12 cellular contexts compared by ENCODE assay signal in the genomic region with DNA sequence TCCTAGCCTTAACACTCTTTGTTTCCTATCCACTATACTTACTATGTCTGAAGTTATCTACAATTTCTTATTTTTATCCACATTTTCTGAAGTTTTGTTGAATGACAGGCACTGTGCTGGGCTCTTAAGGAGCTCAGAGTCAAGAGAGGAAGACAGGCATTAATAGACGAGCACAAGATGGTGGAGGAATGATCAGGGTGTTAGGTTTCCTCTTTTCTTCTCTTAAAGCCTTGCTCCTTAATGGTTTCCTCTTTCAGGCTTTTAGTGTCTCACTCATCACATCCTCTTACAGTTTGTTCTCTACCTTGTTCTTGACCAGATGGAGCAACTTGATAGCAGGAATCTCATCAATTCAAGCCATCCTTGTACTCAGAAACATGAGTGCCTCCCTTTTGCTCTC. TPM values are rescaled to one million over a fixed set of nuclear protein-coding genes. Genes with fewer than 3 reads are reported as not detected.
DNase-seq lines count a peak whose midpoint lies in the region; ATAC-seq and TF ChIP-seq lines count a peak whose summit lies in the region.
"Had no signal": no experiment of that assay in that cellular context is flagged by ENCODE, and none has a peak within 500 bp of the region (broad histone marks: within the 10 kb centered on the region; RNA-seq: fewer than 3 reads in every experiment).

No MANE protein-coding gene starts in this region.

- no peak for ATAC-seq in activated CD8-positive, alpha-beta memory T cell treated with anti-CD3 and anti-CD28 coated beads, Interleukin-2, amount 10 ng/mL, durations not matched to agents 7 days and 5 days

- H3K4me1 ChIP-seq in neutrophil (ENCODE audit: control insufficient read depth in 1 of 2, insufficient read depth in 1 of 2, low read depth in 1 of 2, low read length in 1 of 2) = peaks cover 11 to 26% of the 10 kb centered on the region in 2 experiments
- H3K4me1 ChIP-seq: parathyroid adenoma had no signal

- peak overlapping the region; percentile 80 for H3K27ac ChIP-seq in neutrophil
- H3K27ac ChIP-seq: parathyroid adenoma had no signal

- H3K4me1 Mint-ChIP-seq in activated CD8-positive, alpha-beta memory T cell treated with anti-CD3 and anti-CD28 coated beads, Interleukin-2, amount 10 ng/mL, durations not matched to agents 7 days and 5 days = peaks cover 58% of the 10 kb centered on the region
- H3K4me1 Mint-ChIP-seq in activated CD4-positive, alpha-beta memory T cell treated with anti-CD3 and anti-CD28 coated beads, Interleukin-2, amount 10 ng/mL, durations not matched to agents 7 days and 5 days = peaks cover 63% of the 10 kb centered on the region

- POLR2A ChIA-PET in activated CD4-positive, alpha-beta memory T cell treated with anti-CD3 and anti-CD28 coated beads, Interleukin-2, amount 10 ng/mL, durations not matched to agents 7 days and 5 days (lab: Charles Lee) = interaction anchor here (0.8 to 7.8 kb wide), 9 partner anchors 9 to 366 kb away, joined by 3 to 251 read pairs (median 6); a partner anchor contains a TSS

- H3K27ac Mint-ChIP-seq in activated CD8-positive, alpha-beta memory T cell treated with anti-CD3 and anti-CD28 coated beads, Interleukin-2, amount 10 ng/mL, durations not matched to agents 7 days and 5 days = peak overlapping the region; percentile 100
- H3K27ac Mint-ChIP-seq in activated CD4-positive, alpha-beta memory T cell treated with anti-CD3 and anti-CD28 coated beads, Interleukin-2, amount 10 ng/mL, durations not matched to agents 7 days and 5 days = peak overlapping the region; percentile 85
- H3K27ac Mint-ChIP-seq: H9 had no signal

- DNase-seq in activated CD8-positive, alpha-beta memory T cell treated with anti-CD3 and anti-CD28 coated beads, Interleukin-2, amount 10 ng/mL, durations not matched to agents 7 days and 5 days = no peak
- no peak for DNase-seq in activated CD8-positive, alpha-beta memory T cell treated with anti-CD3 and anti-CD28 coated beads, Interleukin-2, amount 50 U/mL, for 48 hours
- DNase-seq in NCI-H187 treated with DMSO at 0.1 percent for 48 hours (lab: John Stamatoyannopoulos, UW) = peak; percentile 70
- DNase-seq in activated CD4-positive, alpha-beta memory T cell treated with anti-CD3 and anti-CD28 coated beads, Interleukin-2, amount 10 ng/mL, durations not matched to agents 7 days and 5 days = no peak
- DNase-seq in NK-92 (lab: John Stamatoyannopoulos, UW; ENCODE audit: unreplicated experiment) = no peak
- DNase-seq in head of caudate nucleus = no peak
- DNase-seq in DMS153 (lab: John Stamatoyannopoulos, UW) = no peak
- DNase-seq: Calu3, H9, midbrain had no signal

- intact Hi-C loops in head of caudate nucleus (cut with DNase I) = no loop called here

- TF ChIP-seq CTCF in neutrophil (IDR thresholded peaks at IDR 0.05) = no peak

- no peaks in the 10 kb centered on the region for H3K27me3 ChIP-seq in neutrophil

- H3K9me3 ChIP-seq in neutrophil = no peaks in the 10 kb centered on the region

- CTCF ChIA-PET in activated CD8-positive, alpha-beta memory T cell treated with anti-CD3 and anti-CD28 coated beads, Interleukin-2, amount 10 ng/mL, durations not matched to agents 7 days and 5 days (lab: Charles Lee) = interaction anchor here (1.4 to 7.0 kb wide), 4 partner anchors 10 to 58 kb away, joined by 5 to 112 read pairs (median 33); a partner anchor contains a TSS
- CTCF ChIA-PET in activated CD4-positive, alpha-beta memory T cell treated with anti-CD3 and anti-CD28 coated beads, Interleukin-2, amount 10 ng/mL, durations not matched to agents 7 days and 5 days (lab: Charles Lee) = interaction anchor here (0.6 to 7.5 kb wide), 5 partner anchors 9 to 1107 kb away, joined by 3 to 79 read pairs (median 4); a partner anchor contains a TSS

- peaks cover 43% of the 10 kb centered on the region for H3K36me3 Mint-ChIP-seq in activated CD8-positive, alpha-beta memory T cell treated with anti-CD3 and anti-CD28 coated beads, Interleukin-2, amount 10 ng/mL, durations not matched to agents 7 days and 5 days
- peaks cover 45% of the 10 kb centered on the region for H3K36me3 Mint-ChIP-seq in activated CD4-positive, alpha-beta memory T cell treated with anti-CD3 and anti-CD28 coated beads, Interleukin-2, amount 10 ng/mL, durations not matched to agents 7 days and 5 days (ENCODE audit: low read depth)

- no peaks in the 10 kb centered on the region for H3K27me3 Mint-ChIP-seq in activated CD8-positive, alpha-beta memory T cell treated with anti-CD3 and anti-CD28 coated beads, Interleukin-2, amount 10 ng/mL, durations not matched to agents 7 days and 5 days
- no peaks in the 10 kb centered on the region for H3K27me3 Mint-ChIP-seq in activated CD4-positive, alpha-beta memory T cell treated with anti-CD3 and anti-CD28 coated beads, Interleukin-2, amount 10 ng/mL, durations not matched to agents 7 days and 5 days

- H3K4me3 Mint-ChIP-seq in activated CD8-positive, alpha-beta memory T cell treated with anti-CD3 and anti-CD28 coated beads, Interleukin-2, amount 10 ng/mL, durations not matched to agents 7 days and 5 days = peak overlapping the region; percentile 49
- H3K4me3 Mint-ChIP-seq in activated CD4-positive, alpha-beta memory T cell treated with anti-CD3 and anti-CD28 coated beads, Interleukin-2, amount 10 ng/mL, durations not matched to agents 7 days and 5 days = peak overlapping the region; percentile 6
- H3K4me3 Mint-ChIP-seq: H9 had no signal

- H3K4me3 ChIP-seq in neutrophil (ENCODE audit: low read depth in 1 of 2, low read length in 1 of 2) = no peak overlapping the region

- H3K9me3 Mint-ChIP-seq in activated CD8-positive, alpha-beta memory T cell treated with anti-CD3 and anti-CD28 coated beads, Interleukin-2, amount 10 ng/mL, durations not matched to agents 7 days and 5 days (ENCODE audit: low read depth) = peaks cover 5% of the 10 kb centered on the region
- H3K9me3 Mint-ChIP-seq in activated CD4-positive, alpha-beta memory T cell treated with anti-CD3 and anti-CD28 coated beads, Interleukin-2, amount 10 ng/mL, durations not matched to agents 7 days and 5 days = peaks cover 20% of the 10 kb centered on the region
- H3K9me3 Mint-ChIP-seq: H9 had no signal

- H3K36me3 ChIP-seq in neutrophil = no peaks in the 10 kb centered on the region

RNA-seq across cellular contexts. Expression of a gene that starts 52.9 kb away (rescaled TPM):
- 10 to 100 TPM; 12.1 to 13.2 TPM for total RNA-seq in activated CD8-positive, alpha-beta memory T cell treated with anti-CD3 and anti-CD28 coated beads, Interleukin-2, amount 10 ng/mL, durations not matched to agents 7 days and 5 days
- 10 to 100 TPM; 30.4 to 33.4 TPM for total RNA-seq in activated CD4-positive, alpha-beta memory T cell treated with anti-CD3 and anti-CD28 coated beads, Interleukin-2, amount 10 ng/mL, durations not matched to agents 7 days and 5 days
